Comparison of ENCODE assay signal across 16 cellular contexts in genomic region chr9:88927510-88927909, GRCh38.
DNase-seq lines count a peak whose midpoint lies in the region; ATAC-seq lines count a peak whose summit lies in the region.
"Had no signal": no experiment of that assay in that cellular context is flagged by ENCODE, and none has a peak within 500 bp of the region (broad histone marks: within the 10 kb centered on the region; RNA-seq: fewer than 3 reads in every experiment).

No MANE protein-coding gene starts in this region.

- H3K36me3 Mint-ChIP-seq in memory B cell: no peaks in the 10 kb centered on the region
- H3K36me3 Mint-ChIP-seq: activated naive CD4-positive, alpha-beta T cell treated with anti-CD3 and anti-CD28 coated beads, Interleukin-2, amount 10 ng/mL, durations not matched to agents 7 days and 5 days had no signal

- H3K27ac Mint-ChIP-seq in memory B cell: no peak overlapping the region
- H3K27ac Mint-ChIP-seq: activated naive CD4-positive, alpha-beta T cell treated with anti-CD3 and anti-CD28 coated beads, Interleukin-2, amount 10 ng/mL, durations not matched to agents 7 days and 5 days had no signal

- H3K4me1 Mint-ChIP-seq in memory B cell: peaks cover 15% of the 10 kb centered on the region

- peaks cover 8% of the 10 kb centered on the region for H3K9me3 Mint-ChIP-seq in memory B cell
- H3K9me3 Mint-ChIP-seq: activated naive CD4-positive, alpha-beta T cell treated with anti-CD3 and anti-CD28 coated beads, Interleukin-2, amount 10 ng/mL, durations not matched to agents 7 days and 5 days had no signal

- DNase-seq in NAMALWA (ENCODE audit: low spot score) (peak; percentile 79), memory B cell (ENCODE audit: low spot score in 2 of 2) (no peak), GM19240 (ENCODE audit: insufficient read length, low spot score) (no peak), AG08396 (ENCODE audit: low spot score) (no peak), kidney tubule cell (ENCODE audit: low spot score) (no peak), substantia nigra (lab: John Stamatoyannopoulos, UW) (no peak)
- DNase-seq: activated naive CD4-positive, alpha-beta T cell treated with anti-CD3 and anti-CD28 coated beads, Interleukin-2, amount 10 ng/mL, durations not matched to agents 7 days and 5 days; head of caudate nucleus; NCI-H345; tibial artery had no signal

- ATAC-seq in GM18909 (IDR thresholded peaks at IDR 0.05; ENCODE audit: poor library complexity, unreplicated experiment) (peak; percentile 44), HG02884 (IDR thresholded peaks at IDR 0.05; ENCODE audit: unreplicated experiment) (peak; percentile 93), memory B cell (ENCODE audit: low read depth) (peak; percentile 63)
- ATAC-seq: left lobe of liver had no signal

- H3K27ac ChIP-seq in substantia nigra (ENCODE audit: low read depth, low read length, poor library complexity, severe bottlenecking): no peak overlapping the region
- H3K27ac ChIP-seq: RWPE1, skin epidermis, tibial artery had no signal

- peaks cover 10% of the 10 kb centered on the region for H3K27me3 Mint-ChIP-seq in memory B cell

- no peak overlapping the region for H3K4me3 Mint-ChIP-seq in memory B cell
- H3K4me3 Mint-ChIP-seq: activated naive CD4-positive, alpha-beta T cell treated with anti-CD3 and anti-CD28 coated beads, Interleukin-2, amount 10 ng/mL, durations not matched to agents 7 days and 5 days; neural crest cell had no signal
